ENCODE assay signal across 8 cellular contexts in genomic region chr3:179450321-179450720, GRCh38. TPM values are rescaled to one million over a fixed set of nuclear protein-coding genes. Genes with fewer than 3 reads are reported as not detected.
DNase-seq lines count a peak whose midpoint lies in the region; ATAC-seq, FAIRE-seq and TF ChIP-seq lines count a peak whose summit lies in the region.

No MANE protein-coding gene starts in this region.

- POLR2A ChIA-PET in CD8-positive, alpha-beta memory T cell (lab: Charles Lee), result no interaction called here

- H3K27me3 ChIP-seq in CD8-positive, alpha-beta memory T cell (ENCODE audit: insufficient read depth, low read length, poor library complexity, severe bottlenecking), result peaks cover 7% of the 10 kb centered on the region
- H3K27me3 ChIP-seq in Karpas-422 (ENCODE audit: low read length) (no peaks in the 10 kb centered on the region), pancreas (peaks cover 0 to 16% (median 0%) of the 10 kb centered on the region in 4 donors)

- H3K9me3 ChIP-seq in CD8-positive, alpha-beta memory T cell (ENCODE audit: low read length), result no peaks in the 10 kb centered on the region
- H3K9me3 ChIP-seq in Karpas-422 (ENCODE audit: low read length) (no peaks in the 10 kb centered on the region), pancreas (no peaks in the 10 kb centered on the region)

- TF ChIP-seq CTCF in pancreas (IDR thresholded peaks at IDR 0.05), result no peak

- H3K27ac ChIP-seq in CD8-positive, alpha-beta memory T cell (ENCODE audit: low read depth, low read length), result peak overlapping the region; percentile 18
- H3K27ac ChIP-seq in Karpas-422 (ENCODE audit: low read length) (no peak overlapping the region), caudate nucleus (ENCODE audit: low read depth, low read length) (peak overlapping the region; percentile 68), pancreas (peak overlapping the region in 2 of 4 donors; percentile 69 to 84)

- WGBS in pancreas, 2 donors, result 67 to 71% methylated on average over 10 of the region's 10 CpGs

- peaks cover 32 to 65% of the 10 kb centered on the region in 2 donors for H3K27me3 Mint-ChIP-seq in CD8-positive, alpha-beta memory T cell
- peaks cover 27 to 65% of the 10 kb centered on the region in 2 donors for H3K27me3 Mint-ChIP-seq in natural killer cell treated with Interleukin-12 subunit alpha and Interleukin-12 subunit beta and Interleukin-15 and Interleukin-18, amount 100 ng/mL, for 72 hours

- no peaks in the 10 kb centered on the region for H4K20me1 ChIP-seq in Karpas-422 (ENCODE audit: insufficient read depth, low read depth, low read length)

- H3K36me3 ChIP-seq in CD8-positive, alpha-beta memory T cell (ENCODE audit: insufficient read depth, low read length), result no peaks in the 10 kb centered on the region
- H3K36me3 ChIP-seq in Karpas-422 (ENCODE audit: insufficient read depth, low read length) (no peaks in the 10 kb centered on the region), pancreas (no peaks in the 10 kb centered on the region)

- H3K4me3 Mint-ChIP-seq in CD8-positive, alpha-beta memory T cell, result peak overlapping the region; percentile 84 to 90 (median 85)
- peak overlapping the region; percentile 88 for H3K4me3 Mint-ChIP-seq in natural killer cell treated with Interleukin-12 subunit alpha and Interleukin-12 subunit beta and Interleukin-15 and Interleukin-18, amount 100 ng/mL, for 72 hours

- no peaks in the 10 kb centered on the region for H3K9me2 ChIP-seq in Karpas-422 (replicated peaks; ENCODE audit: insufficient read depth, low read length)

- ATAC-seq in natural killer cell treated with Interleukin-12 subunit alpha and Interleukin-12 subunit beta and Interleukin-15 and Interleukin-18, amount 100 ng/mL, for 72 hours, result no peak
- ATAC-seq in HG03342 (IDR thresholded peaks at IDR 0.05; ENCODE audit: unreplicated experiment) (no peak), GM21381 (IDR thresholded peaks at IDR 0.05; ENCODE audit: unreplicated experiment) (no peak), pancreas (no peak), GM18498 (IDR thresholded peaks at IDR 0.05; ENCODE audit: unreplicated experiment) (no peak)

- H3K4me1 Mint-ChIP-seq in CD8-positive, alpha-beta memory T cell, result peaks cover 14 to 19% (median 19%) of the 10 kb centered on the region in 3 donors
- peaks cover 14 to 25% of the 10 kb centered on the region in 2 donors for H3K4me1 Mint-ChIP-seq in natural killer cell treated with Interleukin-12 subunit alpha and Interleukin-12 subunit beta and Interleukin-15 and Interleukin-18, amount 100 ng/mL, for 72 hours (ENCODE audit: low read depth in 2 of 2)

- intact Hi-C loops in pancreas (cut with DNase I), result loop anchor here in 1 of 3 donors (10.0 kb wide), 1 partner anchor 104 kb away; no protein-coding TSS in a partner anchor

- H3K9ac ChIP-seq in Karpas-422 (ENCODE audit: low read length), result peak overlapping the region; percentile 39

- no peak for FAIRE-seq in pancreas (lab: Jason Lieb, UNC)

- H3K9me3 Mint-ChIP-seq in CD8-positive, alpha-beta memory T cell, result peaks cover 0 to 1% (median 0%) of the 10 kb centered on the region in 5 donors
- H3K9me3 Mint-ChIP-seq in natural killer cell treated with Interleukin-12 subunit alpha and Interleukin-12 subunit beta and Interleukin-15 and Interleukin-18, amount 100 ng/mL, for 72 hours, result no peaks in the 10 kb centered on the region

- H3K4me3 ChIP-seq in CD8-positive, alpha-beta memory T cell (ENCODE audit: low read length), result peak overlapping the region; percentile 60
- H3K4me3 ChIP-seq in Karpas-422 (ENCODE audit: low read length) (peak overlapping the region; percentile 58), pancreas (peak overlapping the region in 2 of 4 donors; percentile 47 to 66)

- CTCF ChIA-PET in CD8-positive, alpha-beta memory T cell (lab: Charles Lee), result no interaction called here

- H3K79me2 ChIP-seq in Karpas-422 (ENCODE audit: low read length), result no peaks in the 10 kb centered on the region

- H3K36me3 Mint-ChIP-seq in CD8-positive, alpha-beta memory T cell, result peaks cover 0 to 4% (median 3%) of the 10 kb centered on the region in 3 donors
- no peaks in the 10 kb centered on the region for H3K36me3 Mint-ChIP-seq in natural killer cell treated with Interleukin-12 subunit alpha and Interleukin-12 subunit beta and Interleukin-15 and Interleukin-18, amount 100 ng/mL, for 72 hours

- H3K4me1 ChIP-seq in CD8-positive, alpha-beta memory T cell (ENCODE audit: insufficient read depth, low read length), result peaks cover 8% of the 10 kb centered on the region
- peaks cover 17% of the 10 kb centered on the region for H3K4me1 ChIP-seq in Karpas-422 (ENCODE audit: low read length)
- H3K4me1 ChIP-seq in pancreas, result no peaks in the 10 kb centered on the region

- peak overlapping the region in 1 of 8 donors; percentile 62 for H3K27ac Mint-ChIP-seq in CD8-positive, alpha-beta memory T cell
- peak overlapping the region; percentile 27 to 42 for H3K27ac Mint-ChIP-seq in natural killer cell treated with Interleukin-12 subunit alpha and Interleukin-12 subunit beta and Interleukin-15 and Interleukin-18, amount 100 ng/mL, for 72 hours

- no peak for DNase-seq in CD8-positive, alpha-beta memory T cell
- DNase-seq in Karpas-422, result no peak
- no peak for DNase-seq in caudate nucleus (lab: John Stamatoyannopoulos, UW)
- no peak for DNase-seq in natural killer cell treated with Interleukin-12 subunit alpha and Interleukin-12 subunit beta and Interleukin-15 and Interleukin-18, amount 100 ng/mL, for 72 hours (ENCODE audit: low spot score)
- no peak for DNase-seq in pancreas

- H2AFZ ChIP-seq in Karpas-422 (ENCODE audit: low read length), result no peak overlapping the region

- peak overlapping the region; percentile 65 for H3K4me2 ChIP-seq in Karpas-422 (ENCODE audit: low read depth, low read length, poor library complexity, severe bottlenecking)

RNA-seq across cellular contexts. Expression of gene GNB4, which starts 0.9 kb away (rescaled TPM):
- total RNA-seq in CD8-positive, alpha-beta memory T cell, result 1 to 10 TPM; 1.5 to 1.9 TPM
- 0.16 TPM for polyA plus RNA-seq in CD8-positive, alpha-beta memory T cell
- 0.18 and 0.78 TPM in 2 replicates for total RNA-seq in Karpas-422 (2014; rRNA removed; shearing (Covaris generic); ENCODE audit: low replicate concordance)
- 1 to 10 TPM; 7.2 TPM for total RNA-seq in natural killer cell treated with Interleukin-12 subunit alpha and Interleukin-12 subunit beta and Interleukin-15 and Interleukin-18, amount 100 ng/mL, for 72 hours
- total RNA-seq in pancreas, result 10 to 100 TPM in 1 of 6 donors, 1 to 10 TPM in 4, under 1 TPM in 1; 0.97 to 14.3 (median 2.9) TPM
- 1 to 10 TPM; 1.2 to 1.7 TPM for polyA plus RNA-seq in pancreas
